1 cellular context compared by ENCODE assay signal in genomic region chr19:2606774-2607173, GRCh38.
A peak's percentile ranks its signal among the peaks of the same experiment; 100 is the strongest.
TF ChIP-seq lines count a peak whose summit lies in the region.

No MANE protein-coding gene starts in this region.

TF ChIP-seq in GM12878, 131 proteins besides CTCF, POLR2A, EP300 and RAD21:
- 0 out of 2 replicates have a peak, but pooled peaks have one; percentile 38 for TF ChIP-seq MLLT1 (IDR thresholded peaks at IDR 0.05)
TF ChIP-seq in GM12878: peak in this region for 1; not testable (repeated sequence) for 130.
